ENCODE assay signal across 11 cellular contexts in genomic region chr6:61886608-61887259, GRCh38.
A peak's percentile ranks its signal among the peaks of the same experiment; 100 is the strongest.
DNase-seq lines count a peak whose midpoint lies in the region; ATAC-seq and TF ChIP-seq lines count a peak whose summit lies in the region.
"Had no signal": no experiment of that assay in that cellular context is flagged by ENCODE, and none has a peak within 500 bp of the region (broad histone marks: within the 10 kb centered on the region; RNA-seq: fewer than 3 reads in every experiment).

No MANE protein-coding gene starts in this region.

- H3K36me3 ChIP-seq in endodermal cell (ENCODE audit: control insufficient read depth, insufficient read depth, low read length): no peaks in the 10 kb centered on the region

- H3K27me3 Mint-ChIP-seq in endodermal cell (ENCODE audit: insufficient read depth): no peaks in the 10 kb centered on the region
- H3K27me3 Mint-ChIP-seq: activated naive CD8-positive, alpha-beta T cell treated with anti-CD3 and anti-CD28 coated beads, Interleukin-2, amount 50 U/mL, for 24 hours; CD4-positive, alpha-beta memory T cell had no signal

- peak; percentile 66 for TF ChIP-seq CTCF in endodermal cell (conservative IDR thresholded peaks at IDR 0.05)

- WGBS in endodermal cell (ENCODE audit: insufficient coverage in 1 of 2, insufficient read length in 1 of 2), 2 experiments: 75 to 83% methylated on average over 1 of the region's 1 CpG

- no peak overlapping the region for H3K27ac ChIP-seq in endodermal cell (ENCODE audit: low read depth, low read length)

- H3K9me3 Mint-ChIP-seq in endodermal cell: no peaks in the 10 kb centered on the region

- H3K4me3 Mint-ChIP-seq in endodermal cell: no peak overlapping the region
- H3K4me3 Mint-ChIP-seq: activated CD8-positive, alpha-beta T cell treated with anti-CD3 and anti-CD28 coated beads, Interleukin-2, amount 10 ng/mL, durations not matched to agents 7 days and 5 days; activated naive CD8-positive, alpha-beta T cell treated with anti-CD3 and anti-CD28 coated beads, Interleukin-2, amount 50 U/mL, for 24 hours; CD4-positive, alpha-beta memory T cell had no signal

- in situ Hi-C loops in ACHN (cut with HindIII; ENCODE audit: low pct_ligation_motif_present, low pct_unique_long_range_greater_than_20kb, low sequenced_read_pairs): no loop called here

- peak overlapping the region; percentile 51 for H3K4me3 ChIP-seq in endodermal cell (ENCODE audit: low read length)

- ATAC-seq in GM19395 (IDR thresholded peaks at IDR 0.05; ENCODE audit: unreplicated experiment): peak; percentile 63
- ATAC-seq: activated CD8-positive, alpha-beta T cell treated with anti-CD3 and anti-CD28 coated beads, Interleukin-2, amount 10 ng/mL, durations not matched to agents 7 days and 5 days; activated naive CD8-positive, alpha-beta T cell treated with anti-CD3 and anti-CD28 coated beads, Interleukin-2, amount 50 U/mL, for 24 hours had no signal

- H3K4me1 Mint-ChIP-seq in endodermal cell: peaks cover 31% of the 10 kb centered on the region
- H3K4me1 Mint-ChIP-seq: activated naive CD8-positive, alpha-beta T cell treated with anti-CD3 and anti-CD28 coated beads, Interleukin-2, amount 50 U/mL, for 24 hours; CD4-positive, alpha-beta memory T cell had no signal

- no peaks in the 10 kb centered on the region for H3K9me3 ChIP-seq in endodermal cell (ENCODE audit: control insufficient read depth, low read length)

- DNase-seq in ACHN: peak; percentile 3
- peak; percentile 31 for DNase-seq in NAMALWA (ENCODE audit: low spot score)
- DNase-seq in endodermal cell: no peak
- DNase-seq in NCI-H187 treated with DMSO at 0.1 percent for 48 hours (lab: John Stamatoyannopoulos, UW): no peak
- no peak for DNase-seq in AG08395 (ENCODE audit: low spot score)
- DNase-seq in stimulated activated CD4-positive, alpha-beta T cell treated with anti-CD3 and anti-CD28 coated beads, Interleukin-4, amount 100 ng/mL, for 4 hours: no peak
- DNase-seq in SIG-M5 (lab: John Stamatoyannopoulos, UW): no peak
- DNase-seq: activated CD8-positive, alpha-beta T cell treated with anti-CD3 and anti-CD28 coated beads, Interleukin-2, amount 10 ng/mL, durations not matched to agents 7 days and 5 days; activated naive CD8-positive, alpha-beta T cell treated with anti-CD3 and anti-CD28 coated beads, Interleukin-2, amount 50 U/mL, for 24 hours; CD4-positive, alpha-beta memory T cell had no signal

- H3K27me3 ChIP-seq in endodermal cell (ENCODE audit: control insufficient read depth, insufficient read depth, low read length, poor library complexity, severe bottlenecking): no peaks in the 10 kb centered on the region

- no peaks in the 10 kb centered on the region for H3K36me3 Mint-ChIP-seq in endodermal cell (ENCODE audit: low read depth)
- H3K36me3 Mint-ChIP-seq: CD4-positive, alpha-beta memory T cell had no signal

- no peak overlapping the region for H3K27ac Mint-ChIP-seq in endodermal cell
- H3K27ac Mint-ChIP-seq: activated CD8-positive, alpha-beta T cell treated with anti-CD3 and anti-CD28 coated beads, Interleukin-2, amount 10 ng/mL, durations not matched to agents 7 days and 5 days; activated naive CD8-positive, alpha-beta T cell treated with anti-CD3 and anti-CD28 coated beads, Interleukin-2, amount 50 U/mL, for 24 hours had no signal

- H3K9ac ChIP-seq in endodermal cell (ENCODE audit: extremely low read depth, low read length, poor library complexity, severe bottlenecking): no peak overlapping the region

- H3K4me1 ChIP-seq in endodermal cell (ENCODE audit: control insufficient read depth, insufficient read depth, low read length): peaks cover 13% of the 10 kb centered on the region

Comparison
In these comparisons a context has a peak if more than half of its experiments do, and no peak if none do; other contexts are left out.
1. DNase-seq: peak in ACHN (single experiment) and NAMALWA (single experiment); none in endodermal cell (single experiment), NCI-H187 treated with DMSO at 0.1 percent for 48 hours (single experiment), AG08395 (single experiment), stimulated activated CD4-positive, alpha-beta T cell treated with anti-CD3 and anti-CD28 coated beads, Interleukin-4, amount 100 ng/mL, for 4 hours (0 of 2) and SIG-M5 (single experiment).